14 cellular contexts compared by ENCODE assay signal in genomic region chr4:16598241-16599224, GRCh38.
A peak's percentile ranks its signal among the peaks of the same experiment; 100 is the strongest.
DNase-seq lines count a peak whose midpoint lies in the region; ATAC-seq and TF ChIP-seq lines count a peak whose summit lies in the region.
"Had no signal": no experiment of that assay in that cellular context is flagged by ENCODE, and none has a peak within 500 bp of the region (broad histone marks: within the 10 kb centered on the region; RNA-seq: fewer than 3 reads in every experiment).

No MANE protein-coding gene starts in this region.

- peak overlapping the region; percentile 56 for H3K4me2 ChIP-seq in PC-3 (ENCODE audit: low read length)
- H3K4me2 ChIP-seq: SK-N-SH had no signal

- no peak for TF ChIP-seq CTCF in PC-3 (conservative IDR thresholded peaks at IDR 0.05; ENCODE audit: low read depth, low read length)
- TF ChIP-seq CTCF in dorsolateral prefrontal cortex (IDR thresholded peaks at IDR 0.05 in 54 of 56, conservative IDR thresholded peaks at IDR 0.05 in 2 of 56; ENCODE audit: low read depth in 1 of 56, partially characterized antibody in 56 of 56), result no peak

- H3K4me1 ChIP-seq in PC-3 (ENCODE audit: insufficient read depth, low read length), result peaks cover 22% of the 10 kb centered on the region
- no peaks in the 10 kb centered on the region for H3K4me1 ChIP-seq in naive thymus-derived CD4-positive, alpha-beta T cell (ENCODE audit: control insufficient read depth in 2 of 2, insufficient read depth in 2 of 2, low read length in 2 of 2)

- no peaks in the 10 kb centered on the region for H3K36me3 ChIP-seq in PC-3 (ENCODE audit: low read depth, low read length)
- no peaks in the 10 kb centered on the region for H3K36me3 ChIP-seq in naive thymus-derived CD4-positive, alpha-beta T cell (ENCODE audit: control insufficient read depth in 2 of 3, insufficient read depth in 3 of 3, low read length in 3 of 3)

- H3K4me3 ChIP-seq in PC-3 (ENCODE audit: low read length) (peak overlapping the region; percentile 29; the same call in 1 of the 2 replicates), dorsolateral prefrontal cortex (no peak overlapping the region)
- no peak overlapping the region for H3K4me3 ChIP-seq in naive thymus-derived CD4-positive, alpha-beta T cell (ENCODE audit: low read length)

- CTCF ChIA-PET in PC-3 (lab: Charles Lee), result no interaction called here
- CTCF ChIA-PET in naive thymus-derived CD4-positive, alpha-beta T cell (lab: Charles Lee), result no interaction called here
- CTCF ChIA-PET in activated CD4-positive, alpha-beta T cell treated with anti-CD3 and anti-CD28 coated beads for 36 hours (lab: Charles Lee), result no interaction called here

- H2AFZ ChIP-seq in PC-3 (ENCODE audit: low read length), result peak overlapping the region; percentile 37

- H3K27me3 Mint-ChIP-seq in naive thymus-derived CD4-positive, alpha-beta T cell, result peaks cover 0 to 12% (median 0%) of the 10 kb centered on the region in 5 donors
- H3K27me3 Mint-ChIP-seq in activated CD4-positive, alpha-beta T cell treated with anti-CD3 and anti-CD28 coated beads for 36 hours, result no peaks in the 10 kb centered on the region
- H3K27me3 Mint-ChIP-seq: activated CD4-positive, alpha-beta memory T cell treated with anti-CD3 and anti-CD28 coated beads for 36 hours had no signal

- no peak overlapping the region for H3K27ac Mint-ChIP-seq in naive thymus-derived CD4-positive, alpha-beta T cell
- H3K27ac Mint-ChIP-seq in activated CD4-positive, alpha-beta T cell treated with anti-CD3 and anti-CD28 coated beads for 36 hours, result no peak overlapping the region
- H3K27ac Mint-ChIP-seq: activated CD4-positive, alpha-beta memory T cell treated with anti-CD3 and anti-CD28 coated beads for 36 hours; activated naive CD4-positive, alpha-beta T cell treated with anti-CD3 and anti-CD28 coated beads for 36 hours; CD8-positive, alpha-beta T cell had no signal

- no peaks in the 10 kb centered on the region for H3K9me2 ChIP-seq in PC-3 (replicated peaks; ENCODE audit: low read length)
- H3K9me2 ChIP-seq: SK-N-SH had no signal

- peak; percentile 87 for ATAC-seq in PC-3
- ATAC-seq in naive thymus-derived CD4-positive, alpha-beta T cell, result peak; percentile 36
- no peak for ATAC-seq in activated CD4-positive, alpha-beta T cell treated with anti-CD3 and anti-CD28 coated beads for 36 hours
- ATAC-seq in HG03196 (IDR thresholded peaks at IDR 0.05; ENCODE audit: unreplicated experiment), result no peak
- ATAC-seq: CD8-positive, alpha-beta T cell; HCT116 had no signal

- peak overlapping the region in 1 of 10 donors; percentile 32 for H3K4me3 Mint-ChIP-seq in naive thymus-derived CD4-positive, alpha-beta T cell
- H3K4me3 Mint-ChIP-seq in activated CD4-positive, alpha-beta T cell treated with anti-CD3 and anti-CD28 coated beads for 36 hours, result no peak overlapping the region
- H3K4me3 Mint-ChIP-seq: activated CD4-positive, alpha-beta memory T cell treated with anti-CD3 and anti-CD28 coated beads for 36 hours; activated naive CD4-positive, alpha-beta T cell treated with anti-CD3 and anti-CD28 coated beads for 36 hours; CD8-positive, alpha-beta T cell had no signal

- no peaks in the 10 kb centered on the region for H4K20me1 ChIP-seq in PC-3 (ENCODE audit: low read length)

- peaks cover 0 to 4% (median 0%) of the 10 kb centered on the region in 11 donors for H3K9me3 Mint-ChIP-seq in naive thymus-derived CD4-positive, alpha-beta T cell
- no peaks in the 10 kb centered on the region for H3K9me3 Mint-ChIP-seq in activated CD4-positive, alpha-beta T cell treated with anti-CD3 and anti-CD28 coated beads for 36 hours (ENCODE audit: low read depth)
- H3K9me3 Mint-ChIP-seq: activated CD4-positive, alpha-beta memory T cell treated with anti-CD3 and anti-CD28 coated beads for 36 hours; activated naive CD4-positive, alpha-beta T cell treated with anti-CD3 and anti-CD28 coated beads for 36 hours; CD8-positive, alpha-beta T cell had no signal

- peak overlapping the region; percentile 83 for H3K27ac ChIP-seq in PC-3 (ENCODE audit: low read length)
- H3K27ac ChIP-seq in dorsolateral prefrontal cortex, result peak overlapping the region in 46 of 59 donors; percentile 3 to 71 (median 42)
- H3K27ac ChIP-seq in naive thymus-derived CD4-positive, alpha-beta T cell (ENCODE audit: low read depth, low read length), result no peak overlapping the region

- intact Hi-C loops in PC-3 (cut with micrococcal nuclease), result no loop called here
- intact Hi-C loops in dorsolateral prefrontal cortex (cut with DNase I), result no loop called here
- intact Hi-C loops in naive thymus-derived CD4-positive, alpha-beta T cell (cut with micrococcal nuclease), result no loop called here
- intact Hi-C loops in activated CD4-positive, alpha-beta T cell treated with anti-CD3 and anti-CD28 coated beads for 36 hours (cut with DNase I, micrococcal nuclease), result no loop called here

- DNase-seq in ELR (ENCODE audit: low read depth) (peak; percentile 40), PC-3 (peak; percentile 75), dorsolateral prefrontal cortex (no peak), NOMO-1 (lab: John Stamatoyannopoulos, UW; ENCODE audit: unreplicated experiment in 2 of 2) (no peak)
- no peak for DNase-seq in naive thymus-derived CD4-positive, alpha-beta T cell
- no peak for DNase-seq in activated CD4-positive, CD25-positive, alpha-beta regulatory T cell treated with anti-CD3 and anti-CD28 coated beads, Interleukin-2, amount 50 U/mL, for 72 hours
- no peak for DNase-seq in activated CD4-positive, alpha-beta T cell treated with anti-CD3 and anti-CD28 coated beads for 36 hours
- DNase-seq: activated CD4-positive, alpha-beta memory T cell treated with anti-CD3 and anti-CD28 coated beads for 36 hours; activated naive CD4-positive, alpha-beta T cell treated with anti-CD3 and anti-CD28 coated beads for 36 hours; CD8-positive, alpha-beta T cell; NCI-H226; SK-N-SH had no signal

- no peaks in the 10 kb centered on the region for H3K36me3 Mint-ChIP-seq in naive thymus-derived CD4-positive, alpha-beta T cell
- no peaks in the 10 kb centered on the region for H3K36me3 Mint-ChIP-seq in activated CD4-positive, alpha-beta T cell treated with anti-CD3 and anti-CD28 coated beads for 36 hours (ENCODE audit: low read depth)
- H3K36me3 Mint-ChIP-seq: activated CD4-positive, alpha-beta memory T cell treated with anti-CD3 and anti-CD28 coated beads for 36 hours; CD8-positive, alpha-beta T cell had no signal

- no peaks in the 10 kb centered on the region for H3F3A ChIP-seq in PC-3 (ENCODE audit: low read length, unreplicated experiment)

- H3K79me2 ChIP-seq in PC-3 (ENCODE audit: low read length), result no peaks in the 10 kb centered on the region

- POLR2A ChIA-PET in PC-3 (lab: Charles Lee; ENCODE audit: unreplicated experiment), result no interaction called here
- POLR2A ChIA-PET in naive thymus-derived CD4-positive, alpha-beta T cell (lab: Charles Lee), result no interaction called here
- POLR2A ChIA-PET in activated CD4-positive, alpha-beta T cell treated with anti-CD3 and anti-CD28 coated beads for 36 hours (lab: Charles Lee), result no interaction called here

- H3K9me3 ChIP-seq in PC-3 (ENCODE audit: low read length), result no peaks in the 10 kb centered on the region
- H3K9me3 ChIP-seq in naive thymus-derived CD4-positive, alpha-beta T cell (ENCODE audit: control insufficient read depth in 2 of 3, low read length in 3 of 3), result no peaks in the 10 kb centered on the region
- H3K9me3 ChIP-seq: SK-N-SH had no signal

- BruUV-seq in PC-3 (replicated peaks; lab: Mats Ljungman, UMichigan), result no TSS peak

- H3K27me3 ChIP-seq in PC-3 (ENCODE audit: low read length), result no peaks in the 10 kb centered on the region
- no peaks in the 10 kb centered on the region for H3K27me3 ChIP-seq in dorsolateral prefrontal cortex
- H3K27me3 ChIP-seq in naive thymus-derived CD4-positive, alpha-beta T cell (ENCODE audit: control insufficient read depth in 2 of 2, insufficient read depth in 2 of 2, low read length in 2 of 2), result no peaks in the 10 kb centered on the region

- peak overlapping the region; percentile 54 for H3K9ac ChIP-seq in PC-3 (ENCODE audit: low read length)
- H3K9ac ChIP-seq: SK-N-SH had no signal

- H3K4me1 Mint-ChIP-seq in naive thymus-derived CD4-positive, alpha-beta T cell, result peaks cover 0 to 1% (median 0%) of the 10 kb centered on the region in 7 donors
- no peaks in the 10 kb centered on the region for H3K4me1 Mint-ChIP-seq in activated CD4-positive, alpha-beta T cell treated with anti-CD3 and anti-CD28 coated beads for 36 hours

Comparison
In these comparisons a context has a peak if more than half of its experiments do, and no peak if none do; other contexts are left out.
1. DNase-seq: peak in ELR (single experiment) and PC-3 (single experiment); none in dorsolateral prefrontal cortex (0 of 10), naive thymus-derived CD4-positive, alpha-beta T cell (0 of 9), activated CD4-positive, CD25-positive, alpha-beta regulatory T cell treated with anti-CD3 and anti-CD28 coated beads, Interleukin-2, amount 50 U/mL, for 72 hours (single experiment), activated CD4-positive, alpha-beta T cell treated with anti-CD3 and anti-CD28 coated beads for 36 hours (single experiment) and NOMO-1 (0 of 2).
2. ATAC-seq: peak in PC-3 (single experiment) and naive thymus-derived CD4-positive, alpha-beta T cell (single experiment); none in activated CD4-positive, alpha-beta T cell treated with anti-CD3 and anti-CD28 coated beads for 36 hours (single experiment) and HG03196 (single experiment).